ENCODE assay signal across 1 cellular context in genomic region chr19:18894254-18895037, GRCh38.
TF ChIP-seq lines count a peak whose summit lies in the region.

No MANE protein-coding gene starts in this region.

TF ChIP-seq in GM23338, 12 proteins besides CTCF, POLR2A, EP300 and RAD21:
- TF ChIP-seq EZH2phosphoT487 (IDR thresholded peaks at IDR 0.05; ENCODE audit: unreplicated experiment): no peak
- TF ChIP-seq JUNB (IDR thresholded peaks at IDR 0.05; ENCODE audit: unreplicated experiment): no peak
- no peak for TF ChIP-seq NANOG (IDR thresholded peaks at IDR 0.05; ENCODE audit: borderline replicate concordance)
- TF ChIP-seq POLR2AphosphoS5 (IDR thresholded peaks at IDR 0.05; ENCODE audit: low read depth): no peak
- no peak for TF ChIP-seq ZNF462 (CRISPR knock-in tag; IDR thresholded peaks at IDR 0.05)
- TF ChIP-seq CREB1 (CRISPR knock-in tag; IDR thresholded peaks at IDR 0.05; ENCODE audit: low read depth): no peak
- TF ChIP-seq ZNF331 (CRISPR knock-in tag; IDR thresholded peaks at IDR 0.05; ENCODE audit: low read depth): no peak
- no peak for TF ChIP-seq STAT1 (IDR thresholded peaks at IDR 0.05; ENCODE audit: unreplicated experiment)
- no peak for TF ChIP-seq ZNF114 (CRISPR knock-in tag; IDR thresholded peaks at IDR 0.05)
- no peak for TF ChIP-seq REST (IDR thresholded peaks at IDR 0.05; ENCODE audit: unreplicated experiment)
- no peak for TF ChIP-seq EZH2 (IDR thresholded peaks at IDR 0.05; ENCODE audit: low read depth, unreplicated experiment)
- no peak for TF ChIP-seq ETS1 (IDR thresholded peaks at IDR 0.05)
